Comparison of ENCODE assay signal across 9 cellular contexts in the genomic region with DNA sequence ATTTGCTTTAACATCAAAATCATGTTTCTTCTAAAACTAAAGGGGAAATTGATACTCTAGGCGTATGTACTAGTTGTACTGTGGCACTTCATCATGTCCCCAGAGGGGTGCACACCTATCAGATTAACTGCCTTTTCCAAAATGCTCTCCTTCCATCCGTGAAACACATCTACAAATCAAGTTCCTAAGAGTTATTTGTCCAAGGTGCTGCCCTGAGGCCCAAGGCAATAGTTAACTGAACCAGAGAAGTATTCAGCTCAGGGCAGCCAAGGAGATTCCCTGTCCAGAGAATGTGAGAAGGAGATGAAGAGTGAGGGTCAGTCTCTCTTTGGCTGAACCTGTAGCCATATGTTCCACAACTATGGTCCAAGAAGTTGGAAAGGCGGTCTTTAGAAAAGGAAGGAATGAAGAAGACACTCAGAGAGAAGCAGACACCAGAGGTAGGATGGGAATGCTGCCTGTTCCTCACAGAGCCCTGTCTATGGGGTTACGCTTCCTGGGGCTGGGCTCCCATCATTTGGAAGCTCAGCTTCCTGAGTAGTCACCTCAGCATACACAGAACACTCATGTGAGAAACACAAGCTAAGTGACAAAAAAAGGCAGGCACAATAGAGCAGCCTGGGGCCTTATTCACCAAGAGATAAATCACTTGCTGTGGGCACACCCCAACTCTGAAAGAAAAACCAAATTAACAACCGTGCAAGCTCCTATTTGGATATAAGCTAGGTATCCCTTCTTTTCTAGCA. TPM values are rescaled to one million over a fixed set of nuclear protein-coding genes. Genes with fewer than 3 reads are reported as not detected.
DNase-seq lines count a peak whose midpoint lies in the region; ATAC-seq and TF ChIP-seq lines count a peak whose summit lies in the region.
"Had no signal": no experiment of that assay in that cellular context is flagged by ENCODE, and none has a peak within 500 bp of the region (broad histone marks: within the 10 kb centered on the region; RNA-seq: fewer than 3 reads in every experiment).

No MANE protein-coding gene starts in this region.

- TF ChIP-seq POLR2A in Peyer's patch (IDR thresholded peaks at IDR 0.05) = no peak

- H3K4me2 ChIP-seq in H9 (ENCODE audit: insufficient read depth, insufficient read length, low read length) = no peak overlapping the region

- H3K27me3 ChIP-seq in Peyer's patch = no peaks in the 10 kb centered on the region
- no peaks in the 10 kb centered on the region for H3K27me3 ChIP-seq in H9 (ENCODE audit: insufficient read depth, low read length)

- peak; percentile 33 for ATAC-seq in GM18870 (IDR thresholded peaks at IDR 0.05; ENCODE audit: unreplicated experiment)
- peak; percentile 25 for ATAC-seq in HG02571 (IDR thresholded peaks at IDR 0.05; ENCODE audit: unreplicated experiment)
- ATAC-seq in naive B cell (ENCODE audit: low read depth in 2 of 2) = peak; percentile 35 to 42

- peak overlapping the region in 1 of 4 donors; percentile 8 for H3K4me3 ChIP-seq in Peyer's patch

- no peak overlapping the region for H3K9ac ChIP-seq in H9 (ENCODE audit: extremely low read depth, insufficient read length, low read length)

- no peak overlapping the region for H2BK20ac ChIP-seq in H9 (ENCODE audit: low read depth, low read length, poor library complexity, severe bottlenecking)

- H3K4me1 ChIP-seq in Peyer's patch (peaks cover 0 to 18% (median 12%) of the 10 kb centered on the region in 4 donors), H9 (ENCODE audit: insufficient read depth, low read length) (no peaks in the 10 kb centered on the region)

- WGBS in H9 (ENCODE audit: extremely low coverage, insufficient read length, low lambda C conversion rate) = no CpG with 5 or more reads among the region's 5 CpGs

- H3K14ac ChIP-seq in H9 (ENCODE audit: insufficient read depth, low read length) = no peak overlapping the region

- H3T11ph ChIP-seq in H9 (ENCODE audit: low read length) = no peak overlapping the region

- no peak overlapping the region for H3K56ac ChIP-seq in H9 (ENCODE audit: insufficient read length, low read depth, low read length)

- no peak for TF ChIP-seq CTCF in Peyer's patch (IDR thresholded peaks at IDR 0.05)
- TF ChIP-seq CTCF in H9 (conservative IDR thresholded peaks at IDR 0.05) = no peak

- no peaks in the 10 kb centered on the region for H3K36me3 ChIP-seq in Peyer's patch

- H4K8ac ChIP-seq in H9 (replicated peaks; ENCODE audit: insufficient read length, low read depth, low read length) = no peak overlapping the region

- peak overlapping the region; percentile 52 to 78 (median 61) for H3K27ac ChIP-seq in Peyer's patch
- no peak overlapping the region for H3K27ac ChIP-seq in H9 (ENCODE audit: insufficient read length, low read depth, low read length)
- H3K27ac ChIP-seq: epithelial cell of prostate had no signal

- no peak overlapping the region for H2AFZ ChIP-seq in H9 (ENCODE audit: low read length)

- H4K91ac ChIP-seq in H9 (ENCODE audit: insufficient read length, low read depth, low read length) = no peak overlapping the region

- no peak overlapping the region for H2BK120ac ChIP-seq in H9 (ENCODE audit: low read depth, low read length, poor library complexity, severe bottlenecking)

- H2BK15ac ChIP-seq in H9 (ENCODE audit: low read depth, low read length) = no peak overlapping the region

- H3K4me3 Mint-ChIP-seq in naive B cell (peak overlapping the region; percentile 29 to 91 (median 84)), H9 (no peak overlapping the region)

- H3K79me2 ChIP-seq in H9 (ENCODE audit: insufficient read depth, low read length) = no peaks in the 10 kb centered on the region

- H3K79me1 ChIP-seq in H9 (ENCODE audit: insufficient read depth, low read depth, low read length, poor library complexity, severe bottlenecking) = no peaks in the 10 kb centered on the region

- H3K36me3 Mint-ChIP-seq in naive B cell (no peaks in the 10 kb centered on the region), H9 (ENCODE audit: insufficient read depth in 1 of 3, low read depth in 3 of 3) (no peaks in the 10 kb centered on the region)

- H3K9me3 Mint-ChIP-seq in naive B cell (no peaks in the 10 kb centered on the region), H9 (no peaks in the 10 kb centered on the region; a peak in 1 of 5 replicates)

- H2BK5ac ChIP-seq in H9 (ENCODE audit: insufficient read length, low read length) = no peak overlapping the region

- peaks cover 62 to 79% (median 75%) of the 10 kb centered on the region in 3 donors for H3K4me1 Mint-ChIP-seq in naive B cell
- peaks cover 7 to 9% of the 10 kb centered on the region in 2 experiments for H3K4me1 Mint-ChIP-seq in H9

- H3K9me3 ChIP-seq in Peyer's patch (no peaks in the 10 kb centered on the region), H9 (ENCODE audit: control insufficient read depth, low read depth, low read length) (no peaks in the 10 kb centered on the region)

- H3K23me2 ChIP-seq in H9 (ENCODE audit: insufficient read length, low read depth, low read length, poor library complexity, severe bottlenecking) = no peaks in the 10 kb centered on the region

- no peaks in the 10 kb centered on the region for H4K20me1 ChIP-seq in H9 (ENCODE audit: control insufficient read depth, insufficient read depth, insufficient read length)

- no peak overlapping the region for H2BK12ac ChIP-seq in H9 (ENCODE audit: insufficient read length, low read depth, low read length)

- H3K23ac ChIP-seq in H9 (ENCODE audit: insufficient read length, low read depth, low read length) = no peak overlapping the region

- no peak overlapping the region for H3K18ac ChIP-seq in H9 (ENCODE audit: insufficient read length, low read depth, low read length)

- DNase-seq in Peyer's patch (no peak), naive B cell (no peak), DMS53 treated with DMSO at 0.1 percent for 48 hours (lab: John Stamatoyannopoulos, UW; ENCODE audit: unreplicated experiment) (no peak), H9 (no peak), NCI-H1436 treated with DMSO at 0.1 percent for 48 hours (lab: John Stamatoyannopoulos, UW) (no peak), NK-92 (lab: John Stamatoyannopoulos, UW; ENCODE audit: unreplicated experiment) (no peak)

- no peak overlapping the region for H3K4ac ChIP-seq in H9 (ENCODE audit: low read depth, low read length)

- H3K27ac Mint-ChIP-seq in naive B cell = peak overlapping the region; percentile 95 to 98 (median 96)
- H3K27ac Mint-ChIP-seq in H9 = no peak overlapping the region

- H3K27me3 Mint-ChIP-seq in naive B cell = no peaks in the 10 kb centered on the region
- no peaks in the 10 kb centered on the region; the same call in 1 of the 2 replicates for H3K27me3 Mint-ChIP-seq in H9 (ENCODE audit: low read depth)

- no peak overlapping the region for H2AK5ac ChIP-seq in H9 (ENCODE audit: insufficient read length, low read length)

- no peak overlapping the region for H4K5ac ChIP-seq in H9 (ENCODE audit: insufficient read length, low read depth, low read length)

RNA-seq across cellular contexts. Expression of gene ANKRD44, which starts 55.6 kb away (rescaled TPM):
- total RNA-seq in Peyer's patch = 100 to 1,000 TPM in 1 of 4 donors, 10 to 100 TPM in 3; 24.8 to 215 (median 32.0) TPM
- polyA plus RNA-seq in naive B cell (ENCODE audit: low read depth in 6 of 6) = 100 to 1,000 TPM; 107 to 176 (median 141) TPM
- 1.8 and 1.9 TPM in 2 replicates for total RNA-seq in H9 (2021)

Comparison
In these comparisons a context has a peak if more than half of its experiments do, and no peak if none do; other contexts are left out.
1. H3K27ac Mint-ChIP-seq: peak in naive B cell (6 of 6); none in H9 (0 of 3).
2. H3K4me3 Mint-ChIP-seq: peak in naive B cell (8 of 8); none in H9 (0 of 2).
3. Peak in every context shown above with its lines, with median percentiles within 50 percentile points of each other: ATAC-seq.